Comparison of ENCODE assay signal across 8 cellular contexts in the genomic region with DNA sequence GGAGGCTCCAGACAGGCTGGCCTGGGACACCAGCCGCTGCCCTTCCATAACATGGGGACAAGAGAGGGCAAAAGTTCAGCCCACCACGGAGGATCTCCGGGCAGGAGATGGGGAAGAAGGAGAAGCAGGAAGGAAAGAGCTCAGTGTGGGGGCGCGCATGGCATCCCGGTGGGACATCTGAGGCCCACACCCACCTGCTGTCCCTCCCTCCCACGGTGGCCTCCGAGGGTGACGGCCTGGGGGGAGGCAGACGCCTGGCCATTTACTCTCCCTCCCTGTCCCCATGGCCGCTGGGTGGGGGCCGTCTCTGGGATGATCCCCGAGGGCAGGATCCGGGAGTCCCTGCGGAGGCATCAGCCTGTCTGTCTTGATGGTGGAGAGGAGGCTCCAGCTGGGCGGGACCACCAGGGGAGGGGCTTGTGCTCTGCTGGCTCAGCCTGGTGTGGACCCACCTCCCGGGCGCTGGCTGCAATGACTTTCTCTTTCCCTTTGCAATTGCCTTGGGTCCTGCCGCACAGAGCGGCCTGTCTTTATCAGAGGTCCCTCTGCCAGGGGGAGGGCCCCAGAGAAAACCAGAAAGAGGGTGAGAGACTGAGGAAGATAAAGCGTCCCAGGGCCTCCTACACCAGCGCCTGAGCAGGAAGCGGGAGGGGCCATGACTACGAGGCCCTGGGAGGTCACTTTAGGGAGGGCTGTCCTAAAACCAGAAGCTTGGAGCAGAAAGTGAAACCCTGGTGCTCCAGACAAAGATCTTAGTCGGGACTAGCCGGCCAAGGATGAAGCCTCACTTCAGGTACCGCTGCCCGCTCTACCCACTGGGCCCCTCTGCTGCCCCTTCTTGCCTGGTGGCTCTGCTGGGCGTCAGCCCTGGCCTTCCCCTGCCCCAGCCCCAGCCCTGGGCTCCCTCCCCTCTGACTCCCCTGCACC. TPM values are rescaled to one million over a fixed set of nuclear protein-coding genes. Genes with fewer than 3 reads are reported as not detected.
DNase-seq lines count a peak whose midpoint lies in the region; ATAC-seq, FAIRE-seq and TF ChIP-seq lines count a peak whose summit lies in the region.
"Not testable (repeated sequence)": the region's sequence is repeated elsewhere in the genome, so short reads cannot be mapped to it uniquely, and the experiment has no call there.

Gene APOBEC3G, plus strand, starts transcription at position 690 of the 927 bp plus-strand sequence. Its CDS starts 87 bp downstream, at position 777.

- DNase-seq in GM12891 (ENCODE audit: insufficient read length, low spot score); GM23338 (ENCODE audit: low spot score); omental fat pad (ENCODE audit: low spot score): not testable (repeated sequence)
- DNase-seq in UCSD-AML1 (lab: John Stamatoyannopoulos, UW; ENCODE audit: unreplicated experiment): peak; percentile 67
- DNase-seq in astrocyte of the spinal cord (ENCODE audit: low read depth, low spot score): peak; percentile 27
- peak; percentile 54 to 62 for DNase-seq in heart right ventricle
- DNase-seq in transverse colon: peak; percentile 52

- not testable (repeated sequence) for TF ChIP-seq CTCF in GM23338 (conservative IDR thresholded peaks at IDR 0.05; ENCODE audit: low read depth in 2 of 2); astrocyte of the spinal cord (IDR thresholded peaks at IDR 0.05; ENCODE audit: low read depth, low read length); heart right ventricle (IDR thresholded peaks at IDR 0.05); omental fat pad (IDR thresholded peaks at IDR 0.05); transverse colon (IDR thresholded peaks at IDR 0.05)

- in situ Hi-C loops in astrocyte of the spinal cord (cut with HindIII; ENCODE audit: low sequenced_read_pairs); transverse colon (cut with MboI; ENCODE audit: low pct_ligation_motif_present in 1 of 4, low pct_unique_long_range_greater_than_20kb in 1 of 4, low sequenced_read_pairs in 3 of 4): not testable (repeated sequence)

- H3K4me1 ChIP-seq in GM23338 (ENCODE audit: insufficient read depth) (peaks cover 13% of the 10 kb centered on the region), heart right ventricle (peaks cover 0 to 12% (median 12%) of the 10 kb centered on the region in 9 donors), transverse colon (peaks cover 6 to 12% (median 12%) of the 10 kb centered on the region in 4 donors)

- H3K4me3 ChIP-seq in GM23338: peak within 1 kb of the TSS; percentile 42; the same call in 1 of the 2 replicates
- peak within 1 kb of the TSS; percentile 39 for H3K4me3 ChIP-seq in astrocyte of the spinal cord (ENCODE audit: low read depth, low read length)
- peak within 1 kb of the TSS; percentile 14 to 67 (median 58) for H3K4me3 ChIP-seq in heart right ventricle
- H3K4me3 ChIP-seq in transverse colon: peak within 1 kb of the TSS; percentile 23 to 59 (median 46)

- not testable (repeated sequence) for H3K27me3 ChIP-seq in GM23338 (ENCODE audit: insufficient read depth); heart right ventricle; transverse colon

- not testable (repeated sequence) for H3K9me3 Mint-ChIP-seq in GM23338, IgD-negative memory B cell

- H3K27ac ChIP-seq in GM23338 (ENCODE audit: low read depth): not testable (repeated sequence)
- H3K27ac ChIP-seq in heart right ventricle (peak within 1 kb of the TSS in 9 of 10 donors; percentile 74 to 94 (median 80)), transverse colon (peak within 1 kb of the TSS; percentile 74 to 92 (median 82))

- H3K4me1 Mint-ChIP-seq in GM23338 (peaks cover 31% of the 10 kb centered on the region), IgD-negative memory B cell (peaks cover 45 to 55% (median 54%) of the 10 kb centered on the region in 3 donors)

- WGBS in heart right ventricle, 2 donors: 7 to 9% methylated on average over 16 to 23 of the region's 29 CpGs
- 10% methylated on average over 23 of the region's 29 CpGs; no CpG with 5 or more reads in 1 of the 2 donors for WGBS in transverse colon (ENCODE audit: low coverage in 1 of 2), 2 donors

- H3K36me3 ChIP-seq in GM23338 (ENCODE audit: insufficient read depth); transverse colon: not testable (repeated sequence)
- peaks cover 0 to 20% (median 0%) of the 10 kb centered on the region in 9 donors for H3K36me3 ChIP-seq in heart right ventricle

- intact Hi-C loops in heart right ventricle (cut with DNase I): loop anchor here in 1 of 10 donors (10.0 kb wide), 1 partner anchor 72 kb away; no protein-coding TSS in a partner anchor
- intact Hi-C loops in transverse colon (cut with DNase I; ENCODE audit: low total_unique reads): not testable (repeated sequence)

- ATAC-seq in GM23338: peak; percentile 91
- peak; percentile 90 to 95 (median 92) for ATAC-seq in heart right ventricle
- peak; percentile 92 for ATAC-seq in omental fat pad (ENCODE audit: low FRiP score)

- peak within 1 kb of the TSS; percentile 73 for H3K4me2 ChIP-seq in GM23338

- not testable (repeated sequence) for H3K79me2 ChIP-seq in GM23338 (replicated peaks; ENCODE audit: insufficient read depth)

- not testable (repeated sequence) for TF ChIP-seq EP300 in transverse colon (IDR thresholded peaks at IDR 0.05; ENCODE audit: low read depth)

- not testable (repeated sequence) for H3F3A ChIP-seq in GM23338 (replicated peaks; ENCODE audit: low read depth)

- H3K27ac Mint-ChIP-seq in GM23338: not testable (repeated sequence)
- peak within 1 kb of the TSS; percentile 86 to 95 (median 91) for H3K27ac Mint-ChIP-seq in IgD-negative memory B cell

- H3K9me3 ChIP-seq in heart right ventricle, transverse colon: not testable (repeated sequence)

- H3K36me3 Mint-ChIP-seq in GM23338 (ENCODE audit: low read depth); IgD-negative memory B cell: not testable (repeated sequence)

- H3K4me3 Mint-ChIP-seq in GM23338: peak within 1 kb of the TSS; percentile 50; the same call in 2 of the 3 replicates
- H3K4me3 Mint-ChIP-seq in IgD-negative memory B cell: peak within 1 kb of the TSS; percentile 68 to 95 (median 90)

- H3K9me2 ChIP-seq in GM23338 (ENCODE audit: insufficient read depth): not testable (repeated sequence)

- not testable (repeated sequence) for H2AFZ ChIP-seq in GM23338

- TF ChIP-seq POLR2A in GM12891 (IDR thresholded peaks at IDR 0.05; ENCODE audit: low read depth, low read length): not testable (repeated sequence)
- peak; percentile 43 for TF ChIP-seq POLR2A in transverse colon (IDR thresholded peaks at IDR 0.05)

- H3K27me3 Mint-ChIP-seq in GM23338 (ENCODE audit: insufficient read depth, low read depth, poor library complexity): peaks cover 20% of the 10 kb centered on the region
- H3K27me3 Mint-ChIP-seq in IgD-negative memory B cell: not testable (repeated sequence)

- FAIRE-seq in GM12891 (lab: Jason Lieb, UNC): peak; percentile 86

- not testable (repeated sequence) for H4K20me1 ChIP-seq in GM23338 (replicated peaks; ENCODE audit: insufficient read depth)

RNA-seq across cellular contexts. Expression of gene APOBEC3G, which starts in this region (rescaled TPM):
- 88.3 TPM for polyA plus RNA-seq in GM12891 (2012; ENCODE audit: low read depth, missing spikeins)
- 2.6 and 3.3 TPM in 2 replicates for total RNA-seq in GM23338 (2014; rRNA removed; shearing (Covaris generic))
- polyA plus RNA-seq in GM23338 (2016; fragmentation: Nextera tagmentation; extraction: Ambion mirVana) (1.8 and 2.1 TPM in 2 replicates), IgD-negative memory B cell (90.7 TPM), heart right ventricle (1 to 10 TPM; 3.1 to 5.6 TPM)
- total RNA-seq in heart right ventricle (10 to 100 TPM in 1 of 10 donors, 1 to 10 TPM in 9; 1.9 to 17.7 (median 3.0) TPM), omental fat pad (10 to 100 TPM in 1 of 4 donors, 1 to 10 TPM in 3; 5.5 to 20.3 (median 6.7) TPM), transverse colon (10 to 100 TPM in 1 of 4 donors, 1 to 10 TPM in 2, not detected in 1; 7.1 to 11.6 (median 9.4) TPM)

Comparison
In these comparisons a context has a peak if more than half of its experiments do, and no peak if none do; other contexts are left out.
1. RNA of gene APOBEC3G (polyA plus RNA-seq): 90.7 TPM in IgD-negative memory B cell (single experiment); 3.1 to 5.6 TPM in heart right ventricle and 1.8 to 2.1 TPM in GM23338; every median in the first group is over 10 times any median in the second.
2. Peak in every context shown above with its lines, with median percentiles within 50 percentile points of each other: ATAC-seq and H3K4me3 ChIP-seq.